ENCODE assay signal across 27 cellular contexts in genomic region chr22:41140365-41140957, GRCh38.
DNase-seq lines count a peak whose midpoint lies in the region; ATAC-seq and TF ChIP-seq lines count a peak whose summit lies in the region.
"Had no signal": no experiment of that assay in that cellular context is flagged by ENCODE, and none has a peak within 500 bp of the region (broad histone marks: within the 10 kb centered on the region; RNA-seq: fewer than 3 reads in every experiment).

No MANE protein-coding gene starts in this region.

- DNase-seq in RWPE1 (ENCODE audit: low spot score) (no peak), fibroblast of mammary gland (ENCODE audit: low read depth) (peak; percentile 3), medulla oblongata (ENCODE audit: extremely low spot score) (peak; percentile 34), superior temporal gyrus (ENCODE audit: extremely low spot score) (peak; percentile 39), NAMALWA (ENCODE audit: low spot score) (no peak), NCI-H510A treated with DMSO at 0.1 percent for 48 hours (lab: John Stamatoyannopoulos, UW) (no peak)
- DNase-seq: activated CD4-positive, alpha-beta T cell treated with anti-CD3 and anti-CD28 coated beads for 36 hours; COR-L47; DMS53; effector CD4-positive, alpha-beta T cell; KBM-7; MG63; NCI-H1105 treated with DMSO at 0.1 percent for 48 hours; NCI-H2029; NCI-H345; NCI-H748 treated with DMSO at 0.1 percent for 48 hours; nephron progenitor cell; pancreas; Peyer's patch; right lobe of liver; SJCRH30; stimulated activated CD8-positive, alpha-beta memory T cell treated with anti-CD3 and anti-CD28 coated beads, Interleukin-4, amount 100 ng/mL, for 48 hours; stimulated activated naive CD8-positive, alpha-beta T cell treated with anti-CD3 and anti-CD28 coated beads, Interleukin-15, amount 100 ng/mL, for 72 hours; T1000 had no signal

- H3K4me3 ChIP-seq in fibroblast of mammary gland (ENCODE audit: control insufficient read depth, low read depth, low read length) = no peak overlapping the region
- H3K4me3 ChIP-seq: MG63, pancreas, Peyer's patch, right lobe of liver, SJCRH30 had no signal

- TF ChIP-seq CTCF in RWPE1 (conservative IDR thresholded peaks at IDR 0.05; ENCODE audit: low read depth) (no peak), fibroblast of mammary gland (conservative IDR thresholded peaks at IDR 0.05; ENCODE audit: control insufficient read depth, insufficient read depth, low read depth, low read length) (no peak)

- peak overlapping the region; percentile 32; the same call in 1 of the 2 replicates for H3K27ac ChIP-seq in RWPE1
- H3K27ac ChIP-seq: C4-2B, pancreas, Peyer's patch, right lobe of liver, SJCRH30, VCaP had no signal

- POLR2A ChIA-PET in RWPE1 (lab: Yijun Ruan, JAX; ENCODE audit: low non-redundant PET) = no interaction called here

- CTCF ChIA-PET in RWPE1 (lab: Yijun Ruan, JAX) = interaction anchor here (0.7 kb wide), 1 partner anchor 51 kb away, joined by 4 read pairs; no protein-coding TSS in a partner anchor

- no peak for ATAC-seq in SK-N-SH treated with all-trans-retinoic acid at 6 μM for 48 hours
- ATAC-seq: activated CD4-positive, alpha-beta T cell treated with anti-CD3 and anti-CD28 coated beads for 36 hours; pancreas; right lobe of liver; stimulated activated naive CD8-positive, alpha-beta T cell treated with anti-CD3 and anti-CD28 coated beads, Interleukin-15, amount 100 ng/mL, for 72 hours had no signal

TF ChIP-seq in SK-N-SH treated with all-trans-retinoic acid at 6 μM for 48 hours, 23 proteins besides CTCF, POLR2A, EP300 and RAD21:
- TF ChIP-seq SNAI2 (CRISPR knock-in tag; IDR thresholded peaks at IDR 0.05) = no peak

Comparison
In these comparisons a context has a peak if more than half of its experiments do, and no peak if none do; other contexts are left out.
1. DNase-seq: peak in fibroblast of mammary gland (single experiment), medulla oblongata (single experiment) and superior temporal gyrus (single experiment); none in RWPE1 (single experiment), NAMALWA (single experiment) and NCI-H510A treated with DMSO at 0.1 percent for 48 hours (single experiment).